In the genomic region with DNA sequence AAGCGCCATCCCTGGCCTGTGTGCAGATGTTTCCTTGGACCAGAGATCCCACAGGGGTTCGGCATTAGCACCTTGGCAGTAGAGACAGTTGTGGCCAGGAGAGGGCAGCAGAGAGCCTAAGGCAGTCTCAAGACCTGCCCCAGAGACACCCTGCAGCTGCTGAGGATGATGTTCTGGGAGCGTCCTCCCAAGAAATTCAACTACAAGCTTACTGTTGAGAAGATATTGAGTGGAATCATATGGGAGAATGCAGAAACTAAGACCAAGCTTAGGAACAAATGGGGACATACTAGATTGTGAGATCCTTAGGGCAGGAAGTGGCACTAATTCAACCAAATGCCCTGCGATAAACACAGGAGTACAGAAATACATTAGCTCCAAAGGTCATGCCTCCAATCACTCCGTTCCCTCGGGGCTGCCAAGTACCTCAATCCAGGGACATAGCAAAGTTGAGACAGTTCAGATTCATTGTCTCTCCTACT, we compare ENCODE assay signal across 8 cellular contexts. TPM values are rescaled to one million over a fixed set of nuclear protein-coding genes. Genes with fewer than 3 reads are reported as not detected.
DNase-seq lines count a peak whose midpoint lies in the region; ATAC-seq and TF ChIP-seq lines count a peak whose summit lies in the region.

No MANE protein-coding gene starts in this region.

- H3K4me1 ChIP-seq in CD8-positive, alpha-beta memory T cell (ENCODE audit: insufficient read depth, low read length), result peaks cover 39% of the 10 kb centered on the region
- H3K4me1 ChIP-seq in mucosa of descending colon (ENCODE audit: low read depth), result peaks cover 10% of the 10 kb centered on the region

- POLR2A ChIA-PET in CD8-positive, alpha-beta memory T cell (lab: Charles Lee), result interaction anchor here (0.5 to 1.2 kb wide), 7 partner anchors 87 to 570 kb away, joined by 3 to 8 read pairs (median 4); no protein-coding TSS in a partner anchor

- intact Hi-C loops in mucosa of descending colon (cut with DNase I, micrococcal nuclease), result no loop called here

- peak overlapping the region in 6 of 7 donors; percentile 60 to 87 (median 70) for H3K4me3 Mint-ChIP-seq in CD8-positive, alpha-beta memory T cell
- H3K4me3 Mint-ChIP-seq in activated CD8-positive, alpha-beta memory T cell treated with anti-CD3 and anti-CD28 coated beads, Interleukin-2, amount 10 ng/mL, durations not matched to agents 7 days and 5 days, result peak overlapping the region; percentile 24
- H3K4me3 Mint-ChIP-seq in endothelial cell (ENCODE audit: unreplicated experiment), result no peak overlapping the region

- H3K27me3 ChIP-seq in CD8-positive, alpha-beta memory T cell (ENCODE audit: insufficient read depth, low read length, poor library complexity, severe bottlenecking), result no peaks in the 10 kb centered on the region

- H3K36me3 Mint-ChIP-seq in CD8-positive, alpha-beta memory T cell, result peaks cover 4 to 9% (median 5%) of the 10 kb centered on the region in 3 donors
- peaks cover 8% of the 10 kb centered on the region for H3K36me3 Mint-ChIP-seq in activated CD8-positive, alpha-beta memory T cell treated with anti-CD3 and anti-CD28 coated beads, Interleukin-2, amount 10 ng/mL, durations not matched to agents 7 days and 5 days
- no peaks in the 10 kb centered on the region for H3K36me3 Mint-ChIP-seq in endothelial cell (ENCODE audit: low read depth, unreplicated experiment)

- CTCF ChIA-PET in CD8-positive, alpha-beta memory T cell (lab: Charles Lee), result interaction anchor here (0.7 to 6.8 kb wide), 53 partner anchors 9 to 690 kb away, joined by 3 to 73 read pairs (median 6); a partner anchor contains a TSS
- CTCF ChIA-PET in activated CD8-positive, alpha-beta memory T cell treated with anti-CD3 and anti-CD28 coated beads, Interleukin-2, amount 10 ng/mL, durations not matched to agents 7 days and 5 days (lab: Charles Lee), result interaction anchor here (0.6 to 12.0 kb wide), 46 partner anchors 9 to 697 kb away, joined by 3 to 109 read pairs (median 6); a partner anchor contains a TSS

- peaks cover 45 to 56% (median 53%) of the 10 kb centered on the region in 3 donors for H3K4me1 Mint-ChIP-seq in CD8-positive, alpha-beta memory T cell
- peaks cover 37% of the 10 kb centered on the region for H3K4me1 Mint-ChIP-seq in activated CD8-positive, alpha-beta memory T cell treated with anti-CD3 and anti-CD28 coated beads, Interleukin-2, amount 10 ng/mL, durations not matched to agents 7 days and 5 days
- peaks cover 5% of the 10 kb centered on the region for H3K4me1 Mint-ChIP-seq in endothelial cell (ENCODE audit: unreplicated experiment)

- H3K9me3 Mint-ChIP-seq in CD8-positive, alpha-beta memory T cell, result peaks cover 0 to under 1% (median 0%) of the 10 kb centered on the region in 5 donors
- H3K9me3 Mint-ChIP-seq in activated CD8-positive, alpha-beta memory T cell treated with anti-CD3 and anti-CD28 coated beads, Interleukin-2, amount 10 ng/mL, durations not matched to agents 7 days and 5 days (ENCODE audit: low read depth), result no peaks in the 10 kb centered on the region
- H3K9me3 Mint-ChIP-seq in endothelial cell (ENCODE audit: unreplicated experiment), result no peaks in the 10 kb centered on the region

- peak overlapping the region in 7 of 8 donors; percentile 35 to 90 (median 85) for H3K27ac Mint-ChIP-seq in CD8-positive, alpha-beta memory T cell
- peak overlapping the region; percentile 53 for H3K27ac Mint-ChIP-seq in activated CD8-positive, alpha-beta memory T cell treated with anti-CD3 and anti-CD28 coated beads, Interleukin-2, amount 10 ng/mL, durations not matched to agents 7 days and 5 days
- no peak overlapping the region for H3K27ac Mint-ChIP-seq in endothelial cell (ENCODE audit: unreplicated experiment)

- no peak overlapping the region for H3K4me3 ChIP-seq in CD8-positive, alpha-beta memory T cell (ENCODE audit: low read length)
- no peak overlapping the region for H3K4me3 ChIP-seq in mucosa of descending colon

- DNase-seq in CD8-positive, alpha-beta memory T cell, result peak; percentile 71 to 89 (median 76)
- DNase-seq in NOMO-1 (lab: John Stamatoyannopoulos, UW; ENCODE audit: unreplicated experiment in 2 of 2), result peak; percentile 56 to 73
- DNase-seq in activated CD8-positive, alpha-beta memory T cell treated with anti-CD3 and anti-CD28 coated beads, Interleukin-2, amount 10 ng/mL, durations not matched to agents 7 days and 5 days, result peak; percentile 91
- peak; percentile 86 for DNase-seq in endothelial cell (ENCODE audit: low spot score)
- DNase-seq in mucosa of descending colon, result peak; percentile 83 to 95 (median 90)
- DNase-seq in stimulated activated CD8-positive, alpha-beta memory T cell treated with anti-CD3 and anti-CD28 coated beads, Interleukin-7, amount 100 ng/mL, for 24 hours (ENCODE audit: low read depth), result peak; percentile 86

- H3K27ac ChIP-seq in CD8-positive, alpha-beta memory T cell (ENCODE audit: low read depth, low read length), result no peak overlapping the region

- ATAC-seq in GM19452 (IDR thresholded peaks at IDR 0.05; ENCODE audit: unreplicated experiment), result peak; percentile 99
- peak; percentile 97 for ATAC-seq in HG03520 (IDR thresholded peaks at IDR 0.05; ENCODE audit: unreplicated experiment)
- peak; percentile 98 for ATAC-seq in activated CD8-positive, alpha-beta memory T cell treated with anti-CD3 and anti-CD28 coated beads, Interleukin-2, amount 10 ng/mL, durations not matched to agents 7 days and 5 days
- peak; percentile 91 for ATAC-seq in mucosa of descending colon

- TF ChIP-seq CTCF in endothelial cell (IDR thresholded peaks at IDR 0.05; ENCODE audit: unreplicated experiment), result peak; percentile 81
- peak; percentile 89 for TF ChIP-seq CTCF in mucosa of descending colon (IDR thresholded peaks at IDR 0.05)

- no peaks in the 10 kb centered on the region for H3K27me3 Mint-ChIP-seq in CD8-positive, alpha-beta memory T cell
- no peaks in the 10 kb centered on the region for H3K27me3 Mint-ChIP-seq in activated CD8-positive, alpha-beta memory T cell treated with anti-CD3 and anti-CD28 coated beads, Interleukin-2, amount 10 ng/mL, durations not matched to agents 7 days and 5 days
- no peaks in the 10 kb centered on the region for H3K27me3 Mint-ChIP-seq in endothelial cell (ENCODE audit: unreplicated experiment)

- H3K36me3 ChIP-seq in CD8-positive, alpha-beta memory T cell (ENCODE audit: insufficient read depth, low read length), result no peaks in the 10 kb centered on the region
- no peaks in the 10 kb centered on the region for H3K36me3 ChIP-seq in mucosa of descending colon (ENCODE audit: low read depth)

- no peaks in the 10 kb centered on the region for H3K9me3 ChIP-seq in CD8-positive, alpha-beta memory T cell (ENCODE audit: low read length)
- H3K9me3 ChIP-seq in mucosa of descending colon, result no peaks in the 10 kb centered on the region

RNA-seq across cellular contexts. Expression of a gene that starts 2.0 kb away (rescaled TPM):
- under 1 TPM; 0.42 to 0.64 TPM for total RNA-seq in CD8-positive, alpha-beta memory T cell
- polyA plus RNA-seq in CD8-positive, alpha-beta memory T cell, result 0.20 TPM
- 1 to 10 TPM; 2.9 to 3.7 TPM for total RNA-seq in activated CD8-positive, alpha-beta memory T cell treated with anti-CD3 and anti-CD28 coated beads, Interleukin-2, amount 10 ng/mL, durations not matched to agents 7 days and 5 days
- total RNA-seq in endothelial cell (ENCODE audit: unreplicated experiment) (0.36 TPM), mucosa of descending colon (under 1 TPM; 0.06 to 0.32 (median 0.14) TPM)
